In the genomic region with DNA sequence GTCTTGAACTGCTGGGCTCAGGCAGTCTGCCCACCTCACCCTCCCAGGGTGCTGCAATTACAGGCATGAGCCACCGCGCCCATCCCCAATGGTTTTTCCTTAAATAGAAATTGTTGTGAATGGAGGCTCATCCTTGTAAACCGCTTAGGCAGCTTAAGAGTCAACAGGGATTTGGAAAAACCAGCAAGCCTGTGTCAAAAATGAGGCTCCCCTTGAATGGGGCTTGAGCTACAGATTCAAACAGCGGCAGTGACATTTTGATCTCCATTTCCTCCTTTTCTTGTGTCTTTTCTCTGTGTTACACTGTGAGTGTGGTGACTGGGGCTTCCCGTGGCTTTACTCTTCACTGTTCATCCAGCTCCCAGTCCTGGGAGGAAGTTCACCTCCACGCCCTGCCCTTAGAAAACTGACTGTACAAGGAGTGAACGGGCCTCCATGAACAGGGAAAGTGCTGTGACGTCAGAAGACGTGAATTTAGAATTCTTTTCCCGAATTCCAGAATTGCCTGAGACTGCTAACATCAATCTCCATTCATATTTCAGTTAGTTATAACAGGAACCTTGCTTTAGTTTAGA, we compare ENCODE assay signal across 11 cellular contexts. TPM values are rescaled to one million over a fixed set of nuclear protein-coding genes. Genes with fewer than 3 reads are reported as not detected.
A peak's percentile ranks its signal among the peaks of the same experiment; 100 is the strongest.
DNase-seq lines count a peak whose midpoint lies in the region; ATAC-seq and TF ChIP-seq lines count a peak whose summit lies in the region.
"Had no signal": no experiment of that assay in that cellular context is flagged by ENCODE, and none has a peak within 500 bp of the region (broad histone marks: within the 10 kb centered on the region; RNA-seq: fewer than 3 reads in every experiment).

No MANE protein-coding gene starts in this region.

- TF ChIP-seq RAD21 in SK-N-SH (IDR thresholded peaks at IDR 0.05; ENCODE audit: low read length), result no peak

- H3K9me3 ChIP-seq in SK-N-SH, result no peaks in the 10 kb centered on the region
- no peaks in the 10 kb centered on the region for H3K9me3 ChIP-seq in spleen

- no peak overlapping the region for H3K27ac ChIP-seq in SK-N-SH (ENCODE audit: low read depth in 2 of 2, low read length in 1 of 2)
- H3K27ac ChIP-seq in foreskin keratinocyte, result no peak overlapping the region
- peak overlapping the region; percentile 1 to 73 (median 41) for H3K27ac ChIP-seq in spleen

- peaks cover 13% of the 10 kb centered on the region for H3K4me1 Mint-ChIP-seq in activated B cell treated with CpG ODN at 0.5 μM for 24 hours

- intact Hi-C loops in activated B cell treated with CpG ODN at 0.5 μM for 24 hours (cut with micrococcal nuclease) (no loop called here), spleen (cut with DNase I; ENCODE audit: low total_unique reads) (no loop called here)

- POLR2A ChIA-PET in SK-N-SH (lab: Yijun Ruan, JAX) (interaction anchor here (0.5 to 1.3 kb wide), 4 partner anchors 12 to 29 kb away, joined by 4 read pairs; partner anchors contain the start of gene TPM4), activated B cell treated with CpG ODN at 0.5 μM for 24 hours (lab: Charles Lee) (interaction anchor here (0.7 to 3.5 kb wide), 10 partner anchors 8 to 150 kb away, joined by 3 to 24 read pairs (median 8); partner anchors contain the start of gene RAB8A)

- H3K36me3 Mint-ChIP-seq in activated B cell treated with CpG ODN at 0.5 μM for 24 hours (ENCODE audit: low read depth), result peaks cover 88% of the 10 kb centered on the region

- DNase-seq in SK-N-SH, result no peak
- no peak for DNase-seq in activated B cell treated with CpG ODN at 0.5 μM for 24 hours
- DNase-seq in foreskin keratinocyte, result no peak
- DNase-seq in spleen, result no peak
- DNase-seq in NK-92 (lab: John Stamatoyannopoulos, UW; ENCODE audit: unreplicated experiment), result no peak
- DNase-seq in DMS114 treated with DMSO at 0.1 percent for 48 hours (lab: John Stamatoyannopoulos, UW; ENCODE audit: unreplicated experiment), result no peak
- DNase-seq: 8988T, NCI-H2227 treated with DMSO at 0.1 percent for 48 hours had no signal

- no peak overlapping the region for H3K4me3 Mint-ChIP-seq in activated B cell treated with CpG ODN at 0.5 μM for 24 hours

- peaks cover 45% of the 10 kb centered on the region; the same call in 1 of the 2 replicates for H4K20me1 ChIP-seq in SK-N-SH (ENCODE audit: insufficient read depth)

- H3K4me1 ChIP-seq in SK-N-SH (ENCODE audit: control insufficient read depth in 1 of 2, insufficient read depth in 2 of 2, low read depth in 1 of 2, low read length in 1 of 2) (no peaks in the 10 kb centered on the region), foreskin keratinocyte (no peaks in the 10 kb centered on the region), spleen (peaks cover 6 to 73% (median 46%) of the 10 kb centered on the region in 6 donors)

- CTCF ChIA-PET in SK-N-SH (lab: Yijun Ruan, JAX), result interaction anchor here (0.7 to 4.4 kb wide), 5 partner anchors 12 to 55 kb away, joined by 3 to 15 read pairs (median 7); no protein-coding TSS in a partner anchor
- CTCF ChIA-PET in activated B cell treated with CpG ODN at 0.5 μM for 24 hours (lab: Charles Lee), result interaction anchor here (2.0 to 2.1 kb wide), 2 partner anchors 10 to 33 kb away, joined by 9 to 12 read pairs; no protein-coding TSS in a partner anchor

- TF ChIP-seq CTCF in SK-N-SH (IDR thresholded peaks at IDR 0.05) (no peak), activated B cell treated with CpG ODN at 0.5 μM for 24 hours (IDR thresholded peaks at IDR 0.05) (no peak), foreskin keratinocyte (conservative IDR thresholded peaks at IDR 0.05) (no peak), spleen (IDR thresholded peaks at IDR 0.05 in 8 of 11, conservative IDR thresholded peaks at IDR 0.05 in 3 of 11) (peak in 1 of 11 experiments; percentile 6)

- H3K4me3 ChIP-seq in SK-N-SH (ENCODE audit: low read depth in 2 of 2, low read length in 1 of 2) (no peak overlapping the region), spleen (no peak overlapping the region)

- H3K27ac Mint-ChIP-seq in activated B cell treated with CpG ODN at 0.5 μM for 24 hours, result peak overlapping the region; percentile 53

- H3K9ac ChIP-seq in SK-N-SH, result no peak overlapping the region

- 98% methylated on average over 10 of the region's 10 CpGs for WGBS in SK-N-SH (ENCODE audit: low lambda C conversion rate)
- 60 to 76% (median 62%) methylated on average over 10 of the region's 10 CpGs for WGBS in spleen, 5 donors

- H3K79me2 ChIP-seq in SK-N-SH (ENCODE audit: insufficient read depth), result peaks cover 41% of the 10 kb centered on the region; the same call in 1 of the 2 replicates

- H3K9me2 ChIP-seq in SK-N-SH, result no peaks in the 10 kb centered on the region

- H3F3A ChIP-seq in SK-N-SH (replicated peaks; ENCODE audit: insufficient read depth), result peaks cover 58% of the 10 kb centered on the region

- H3K27me3 Mint-ChIP-seq in activated B cell treated with CpG ODN at 0.5 μM for 24 hours, result no peaks in the 10 kb centered on the region

- H3K4me2 ChIP-seq in SK-N-SH, result no peak overlapping the region

- ATAC-seq in SK-N-SH treated with all-trans-retinoic acid at 6 μM for 48 hours (no peak), activated B cell treated with CpG ODN at 0.5 μM for 24 hours (ENCODE audit: low read depth) (no peak), foreskin keratinocyte (peak; percentile 19), GM19395 (IDR thresholded peaks at IDR 0.05; ENCODE audit: unreplicated experiment) (no peak)

- TF ChIP-seq EP300 in SK-N-SH (IDR thresholded peaks at IDR 0.05; ENCODE audit: borderline replicate concordance in 1 of 2, low read depth in 1 of 2, low read length in 1 of 2), result no peak

- no peak for TF ChIP-seq POLR2A in spleen (IDR thresholded peaks at IDR 0.05)

- H3K27me3 ChIP-seq in SK-N-SH (ENCODE audit: insufficient read depth) (no peaks in the 10 kb centered on the region), foreskin keratinocyte (no peaks in the 10 kb centered on the region), spleen (replicated peaks in 1 of 7) (no peaks in the 10 kb centered on the region)

- H3K36me3 ChIP-seq in SK-N-SH (replicated peaks in 1 of 2; ENCODE audit: control insufficient read depth in 1 of 2, insufficient read depth in 2 of 2, low read length in 1 of 2), result peaks cover 43 to 97% of the 10 kb centered on the region in 2 experiments
- peaks cover 14 to 100% (median 97%) of the 10 kb centered on the region in 6 donors for H3K36me3 ChIP-seq in spleen

- no peak overlapping the region for H2AFZ ChIP-seq in SK-N-SH (ENCODE audit: low read depth)

- H3K9me3 Mint-ChIP-seq in activated B cell treated with CpG ODN at 0.5 μM for 24 hours, result no peaks in the 10 kb centered on the region

TF ChIP-seq in SK-N-SH, 30 proteins besides CTCF, POLR2A, EP300 and RAD21 (continues in another document):
- TF ChIP-seq POLR2AphosphoS5 (IDR thresholded peaks at IDR 0.05; ENCODE audit: low read depth, low read length), result 0 out of 2 replicates have a peak, but pooled peaks have one; percentile 7
- TF ChIP-seq, protein P1, sequence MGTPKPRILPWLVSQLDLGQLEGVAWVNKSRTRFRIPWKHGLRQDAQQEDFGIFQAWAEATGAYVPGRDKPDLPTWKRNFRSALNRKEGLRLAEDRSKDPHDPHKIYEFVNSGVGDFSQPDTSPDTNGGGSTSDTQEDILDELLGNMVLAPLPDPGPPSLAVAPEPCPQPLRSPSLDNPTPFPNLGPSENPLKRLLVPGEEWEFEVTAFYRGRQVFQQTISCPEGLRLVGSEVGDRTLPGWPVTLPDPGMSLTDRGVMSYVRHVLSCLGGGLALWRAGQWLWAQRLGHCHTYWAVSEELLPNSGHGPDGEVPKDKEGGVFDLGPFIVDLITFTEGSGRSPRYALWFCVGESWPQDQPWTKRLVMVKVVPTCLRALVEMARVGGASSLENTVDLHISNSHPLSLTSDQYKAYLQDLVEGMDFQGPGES (IDR thresholded peaks at IDR 0.05; ENCODE audit: low read depth, low read length), result no peak
- TF ChIP-seq NFIC (IDR thresholded peaks at IDR 0.05; ENCODE audit: borderline replicate concordance), result no peak
- TF ChIP-seq FOXJ3 (CRISPR knock-in tag; IDR thresholded peaks at IDR 0.05), result no peak

TF ChIP-seq in SK-N-SH treated with all-trans-retinoic acid at 6 μM for 48 hours, 23 proteins besides CTCF, POLR2A, EP300 and RAD21 (continues in another document):
- no peak for TF ChIP-seq POU6F1 (CRISPR knock-in tag; IDR thresholded peaks at IDR 0.05; ENCODE audit: borderline replicate concordance, low read depth)

RNA-seq across cellular contexts. Expression of gene RAB8A, which starts 15.3 kb away (rescaled TPM):
- polyA plus RNA-seq in SK-N-SH (2012; rRNA removed), result 55.2 and 58.0 TPM in 2 replicates
- polyA plus RNA-seq in SK-N-SH (2012; cell fraction: cytosol; rRNA removed), result 54.9 and 59.5 TPM in 2 replicates
- 28.4 and 29.0 TPM in 2 replicates for polyA plus RNA-seq in SK-N-SH (2012; cell fraction: nucleus; rRNA removed)
- total RNA-seq in activated B cell treated with CpG ODN at 0.5 μM for 24 hours, result 157 and 171 TPM in 2 replicates
- 76.3 and 84.6 TPM in 2 replicates for total RNA-seq in foreskin keratinocyte
- 53.7 and 59.4 TPM in 2 replicates for polyA plus RNA-seq in foreskin keratinocyte
- total RNA-seq in spleen, result 100 to 1,000 TPM in 2 of 7 donors, 10 to 100 TPM in 5; 71.9 to 104 (median 89.8) TPM
- 10 to 100 TPM; 31.5 to 45.5 (median 34.0) TPM for polyA plus RNA-seq in spleen

RNA-seq across cellular contexts. Expression of gene TPM4, which starts 20.1 kb away (rescaled TPM):
- polyA plus RNA-seq in SK-N-SH (2012; rRNA removed) (415 and 440 TPM in 2 replicates), foreskin keratinocyte (552 and 595 TPM in 2 replicates), spleen (100 to 1,000 TPM; 181 to 403 (median 238) TPM)
- polyA plus RNA-seq in SK-N-SH (2012; cell fraction: cytosol; rRNA removed), result 478 and 600 TPM in 2 replicates
- polyA plus RNA-seq in SK-N-SH (2012; cell fraction: nucleus; rRNA removed), result 280 and 324 TPM in 2 replicates
- total RNA-seq in activated B cell treated with CpG ODN at 0.5 μM for 24 hours (238 and 257 TPM in 2 replicates), foreskin keratinocyte (691 and 701 TPM in 2 replicates), spleen (100 to 1,000 TPM; 352 to 760 (median 443) TPM)

RNA-seq across cellular contexts. Expression of gene HSH2D, which starts 47.1 kb away (rescaled TPM):
- not detected in 2 replicates for polyA plus RNA-seq in SK-N-SH (2012; rRNA removed)
- polyA plus RNA-seq in SK-N-SH (2012; cell fraction: cytosol; rRNA removed), result not detected in 2 replicates
- not detected in 2 replicates for polyA plus RNA-seq in SK-N-SH (2012; cell fraction: nucleus; rRNA removed)
- total RNA-seq in activated B cell treated with CpG ODN at 0.5 μM for 24 hours, result 172 and 191 TPM in 2 replicates
- total RNA-seq in foreskin keratinocyte, result 3.1 and 3.2 TPM in 2 replicates
- polyA plus RNA-seq in foreskin keratinocyte, result 3.2 and 3.6 TPM in 2 replicates
- total RNA-seq in spleen, result 10 to 100 TPM; 39.6 to 89.2 (median 51.4) TPM
- polyA plus RNA-seq in spleen, result 100 to 1,000 TPM in 1 of 3 donors, 10 to 100 TPM in 2; 66.1 to 119 (median 75.2) TPM
- total RNA-seq: Daoy had no signal

Comparison
In these comparisons a context has a peak if more than half of its experiments do, and no peak if none do; other contexts are left out.
1. H3K27ac ChIP-seq: peak in spleen (8 of 8); none in SK-N-SH (0 of 2) and foreskin keratinocyte (single experiment).